11 cellular contexts compared by ENCODE assay signal in genomic region chr11:61237130-61237529, GRCh38. TPM values are rescaled to one million over a fixed set of nuclear protein-coding genes. Genes with fewer than 3 reads are reported as not detected.
"Had no signal": no experiment of that assay in that cellular context is flagged by ENCODE, and none has a peak within 500 bp of the region (broad histone marks: within the 10 kb centered on the region; RNA-seq: fewer than 3 reads in every experiment).

No MANE protein-coding gene starts in this region.

RNA-seq across cellular contexts. Expression of gene PGA5, which starts 3.8 kb away (rescaled TPM):
- total RNA-seq: OCI-LY7, PC-3, PC-9, Peyer's patch, Right ventricle myocardium superior, RPMI7951, SJCRH30, SJSA1, SK-MEL-5 had no signal
- polyA plus RNA-seq: SK-N-SH had no signal

RNA-seq across cellular contexts. Expression of gene PGA4, which starts 15.0 kb away (rescaled TPM):
- total RNA-seq: OCI-LY7, PC-3, PC-9, Peyer's patch, Right ventricle myocardium inferior, RPMI7951, SJCRH30, SJSA1, SK-MEL-5 had no signal
- polyA plus RNA-seq: SK-N-SH had no signal

RNA-seq across cellular contexts. Expression of gene PGA3, which starts 33.8 kb away (rescaled TPM):
- total RNA-seq: OCI-LY7, PC-3, PC-9, Peyer's patch, Right ventricle myocardium superior, RPMI7951, SJCRH30, SJSA1, SK-MEL-5 had no signal
- polyA plus RNA-seq: SK-N-SH had no signal

RNA-seq across cellular contexts. Expression of gene VWCE, which starts 58.0 kb away (rescaled TPM):
- total RNA-seq: RPMI7951 had no signal
